Comparison of ENCODE assay signal across 24 cellular contexts in genomic region chr22:42461511-42461910, GRCh38. TPM values are rescaled to one million over a fixed set of nuclear protein-coding genes. Genes with fewer than 3 reads are reported as not detected.
DNase-seq lines count a peak whose midpoint lies in the region; ATAC-seq and TF ChIP-seq lines count a peak whose summit lies in the region.
"Had no signal": no experiment of that assay in that cellular context is flagged by ENCODE, and none has a peak within 500 bp of the region (broad histone marks: within the 10 kb centered on the region; RNA-seq: fewer than 3 reads in every experiment).

No MANE protein-coding gene starts in this region.

- no CpG with 5 or more reads among the region's 3 CpGs for WGBS in trophoblast cell (ENCODE audit: extremely low coverage, insufficient coverage, insufficient read length)

- no peak overlapping the region for H3K14ac ChIP-seq in trophoblast cell (ENCODE audit: low read length)

- no peak overlapping the region for H2AFZ ChIP-seq in trophoblast cell (ENCODE audit: insufficient read depth, low read length, poor library complexity)
- no peak overlapping the region for H2AFZ ChIP-seq in Karpas-422 (ENCODE audit: low read length)

- H3K18ac ChIP-seq in trophoblast cell (ENCODE audit: low read length): no peak overlapping the region

- no peak overlapping the region for H4K91ac ChIP-seq in trophoblast cell (ENCODE audit: low read depth, low read length)

- no peaks in the 10 kb centered on the region for H3K27me3 ChIP-seq in trophoblast cell (ENCODE audit: insufficient read depth, low read length)
- no peaks in the 10 kb centered on the region for H3K27me3 ChIP-seq in Karpas-422 (ENCODE audit: low read length)
- H3K27me3 ChIP-seq: BLaER1 treated with 17β-estradiol and CSF1 and Interleukin-3, amounts not matched to agents 10 nM and 100 nM had no signal

- no peaks in the 10 kb centered on the region for H3K36me3 ChIP-seq in trophoblast cell (ENCODE audit: control insufficient read depth in 1 of 2, insufficient read depth in 2 of 2, low read length in 2 of 2)
- H3K36me3 ChIP-seq in Karpas-422 (ENCODE audit: insufficient read depth, low read length): no peaks in the 10 kb centered on the region
- H3K36me3 ChIP-seq: BLaER1 treated with 17β-estradiol and CSF1 and Interleukin-3, amounts not matched to agents 10 nM and 100 nM; thoracic aorta had no signal

- no peak overlapping the region for H4K8ac ChIP-seq in trophoblast cell (ENCODE audit: low read depth, low read length)

- H3K79me1 ChIP-seq in trophoblast cell (ENCODE audit: low read length): no peaks in the 10 kb centered on the region

- no peak overlapping the region for H3K4ac ChIP-seq in trophoblast cell (ENCODE audit: low read depth, low read length)

- H4K12ac ChIP-seq in trophoblast cell (ENCODE audit: low read depth, low read length): no peak overlapping the region

- H3K23ac ChIP-seq in trophoblast cell (ENCODE audit: low read length): no peak overlapping the region

- no peaks in the 10 kb centered on the region for H3K9me2 ChIP-seq in Karpas-422 (replicated peaks; ENCODE audit: insufficient read depth, low read length)

- peak overlapping the region; percentile 23 for H3K27ac ChIP-seq in trophoblast cell (ENCODE audit: low read depth, low read length)
- no peak overlapping the region for H3K27ac ChIP-seq in Karpas-422 (ENCODE audit: low read length)
- H3K27ac ChIP-seq: BLaER1 treated with 17β-estradiol and CSF1 and Interleukin-3, amounts not matched to agents 10 nM and 100 nM; psoas muscle; SK-N-MC; thoracic aorta had no signal

- H2BK120ac ChIP-seq in trophoblast cell (ENCODE audit: insufficient read depth, low read length, poor library complexity): no peak overlapping the region

- TF ChIP-seq CTCF in GM10266 (IDR thresholded peaks at IDR 0.05; ENCODE audit: control insufficient read depth, insufficient read depth, low read depth, missing control alignments): no peak

- H3K9ac ChIP-seq in trophoblast cell (ENCODE audit: low read length) (no peak overlapping the region), Karpas-422 (ENCODE audit: low read length) (no peak overlapping the region)
- H3K9ac ChIP-seq: BLaER1 treated with 17β-estradiol and CSF1 and Interleukin-3, amounts not matched to agents 10 nM and 100 nM had no signal

- DNase-seq in NCI-H2029 (lab: John Stamatoyannopoulos, UW) (peak; percentile 52), NCI-H2029 treated with DMSO at 0.1 percent for 48 hours (lab: John Stamatoyannopoulos, UW) (no peak), NCI-H187 treated with DMSO at 0.1 percent for 48 hours (lab: John Stamatoyannopoulos, UW) (peak; percentile 52), NCI-H774 (lab: John Stamatoyannopoulos, UW) (peak; percentile 84), trophoblast cell (no peak), Karpas-422 (no peak), GM10266 (ENCODE audit: extremely low spot score) (no peak)
- DNase-seq: 8988T; activated CD4-positive, alpha-beta T cell treated with anti-CD3 and anti-CD28 coated beads for 4 hours; activated CD8-positive, alpha-beta memory T cell treated with anti-CD3 and anti-CD28 coated beads, Interleukin-2, amount 50 U/mL, for 4 hours; activated effector memory CD4-positive, alpha-beta T cell treated with anti-CD3 and anti-CD28 coated beads, Interleukin-2, amount 50 U/mL, for 16 hours; amniotic stem cell; DMS 273 treated with DMSO at 0.1 percent for 48 hours; effector memory CD4-positive, alpha-beta T cell; NCI-H2227 treated with DMSO at 0.1 percent for 48 hours; nephron progenitor cell; psoas muscle had no signal

- no peak for ATAC-seq in GM18873 (IDR thresholded peaks at IDR 0.05; ENCODE audit: low FRiP score, unreplicated experiment)
- ATAC-seq: psoas muscle had no signal

- H3K79me2 ChIP-seq in trophoblast cell (ENCODE audit: control insufficient read depth, insufficient read depth, low read length, poor library complexity) (no peaks in the 10 kb centered on the region), Karpas-422 (ENCODE audit: low read length) (no peaks in the 10 kb centered on the region)

- H3K4me3 ChIP-seq in trophoblast cell (ENCODE audit: low read depth, low read length) (no peak overlapping the region), Karpas-422 (ENCODE audit: low read length) (no peak overlapping the region)
- H3K4me3 ChIP-seq: BLaER1 treated with 17β-estradiol and CSF1 and Interleukin-3, amounts not matched to agents 10 nM and 100 nM; psoas muscle; SK-N-MC; smooth muscle cell; thoracic aorta had no signal

- no peak overlapping the region for H2BK5ac ChIP-seq in trophoblast cell (ENCODE audit: low read depth, low read length, poor library complexity)

- peaks cover 13 to 19% of the 10 kb centered on the region in 2 experiments for H3K4me1 ChIP-seq in trophoblast cell (ENCODE audit: control insufficient read depth in 1 of 2, insufficient read depth in 2 of 2, low read length in 2 of 2)
- H3K4me1 ChIP-seq in Karpas-422 (ENCODE audit: low read length): no peaks in the 10 kb centered on the region
- H3K4me1 ChIP-seq: psoas muscle had no signal

- H3K9me3 ChIP-seq in trophoblast cell (ENCODE audit: insufficient read depth, low read depth, low read length): no peaks in the 10 kb centered on the region
- H3K9me3 ChIP-seq in Karpas-422 (ENCODE audit: low read length): no peaks in the 10 kb centered on the region
- H3K9me3 ChIP-seq: psoas muscle, thoracic aorta had no signal

- H2AK5ac ChIP-seq in trophoblast cell (ENCODE audit: low read length): no peak overlapping the region

- H3K4me2 ChIP-seq in trophoblast cell (ENCODE audit: low read length) (no peak overlapping the region), Karpas-422 (ENCODE audit: low read depth, low read length, poor library complexity, severe bottlenecking) (no peak overlapping the region)
- H3K4me2 ChIP-seq: smooth muscle cell had no signal

- no peaks in the 10 kb centered on the region for H4K20me1 ChIP-seq in Karpas-422 (ENCODE audit: insufficient read depth, low read depth, low read length)
- H4K20me1 ChIP-seq: BLaER1 treated with 17β-estradiol and CSF1 and Interleukin-3, amounts not matched to agents 10 nM and 100 nM had no signal

- H2BK12ac ChIP-seq in trophoblast cell (ENCODE audit: low read length): peak overlapping the region; percentile 65

RNA-seq across cellular contexts. Expression of gene NFAM1, which starts 29.3 kb away (rescaled TPM):
- polyA plus RNA-seq in trophoblast cell (2013): 0.08 and 0.11 TPM in 2 replicates
- total RNA-seq in Karpas-422 (2014; rRNA removed; shearing (Covaris generic); ENCODE audit: low replicate concordance): not detected in 2 replicates
- total RNA-seq: LHCN-M2, smooth muscle cell had no signal
- polyA plus RNA-seq: fibroblast of lung, smooth muscle cell had no signal

RNA-seq across cellular contexts. Expression of gene RRP7A, which starts 58.1 kb away (rescaled TPM):
- polyA plus RNA-seq in trophoblast cell (2013): 25.8 TPM in 2 replicates
- 19.2 and 45.1 TPM in 2 replicates for total RNA-seq in Karpas-422 (2014; rRNA removed; shearing (Covaris generic); ENCODE audit: low replicate concordance)

Comparison
In these comparisons a context has a peak if more than half of its experiments do, and no peak if none do; other contexts are left out.
1. DNase-seq: peak in NCI-H2029 (single experiment), NCI-H187 treated with DMSO at 0.1 percent for 48 hours (single experiment) and NCI-H774 (single experiment); none in NCI-H2029 treated with DMSO at 0.1 percent for 48 hours (single experiment), trophoblast cell (0 of 2), Karpas-422 (single experiment) and GM10266 (single experiment).